Comparison of ENCODE assay signal across 39 cellular contexts in the genomic region with DNA sequence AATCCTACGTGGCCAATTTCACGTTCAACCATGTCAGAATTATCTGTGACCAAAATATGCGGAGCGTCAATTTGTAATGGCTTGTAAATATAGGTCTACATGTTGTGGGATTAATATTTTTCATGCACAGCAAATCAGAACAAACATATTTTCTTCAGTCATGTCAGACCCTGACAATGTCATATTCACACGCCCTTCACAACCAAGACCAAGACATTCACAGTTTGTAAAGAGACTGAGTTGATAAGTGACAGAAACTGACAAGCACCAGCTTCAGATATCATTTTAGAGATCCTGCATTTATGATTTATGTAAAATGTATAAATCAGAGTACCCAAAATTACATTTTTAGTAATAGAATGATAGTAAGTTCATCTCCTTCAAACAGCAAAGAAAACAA. TPM values are rescaled to one million over a fixed set of nuclear protein-coding genes. Genes with fewer than 3 reads are reported as not detected.
"Had no signal": no experiment of that assay in that cellular context is flagged by ENCODE, and none has a peak within 500 bp of the region (broad histone marks: within the 10 kb centered on the region; RNA-seq: fewer than 3 reads in every experiment).

No MANE protein-coding gene starts in this region.

- H3K4me3 ChIP-seq: adrenal gland, ascending aorta, body of pancreas, breast epithelium, cardiac muscle cell had no signal

- H3K27me3 ChIP-seq: adrenal gland, ascending aorta, body of pancreas, brain microvascular endothelial cell, breast epithelium, cardiac muscle cell had no signal

- H3K9me3 ChIP-seq: adrenal gland, ascending aorta, body of pancreas, breast epithelium had no signal

- H3K4me1 Mint-ChIP-seq: activated naive CD4-positive, alpha-beta T cell treated with anti-CD3 and anti-CD28 coated beads, Interleukin-2, amount 10 ng/mL, durations not matched to agents 7 days and 5 days; activated naive CD4-positive, alpha-beta T cell treated with anti-CD3 and anti-CD28 coated beads, Interleukin-2, amount 50 U/mL, for 24 hours; activated naive CD8-positive, alpha-beta T cell treated with anti-CD3 and anti-CD28 coated beads for 36 hours; activated naive CD8-positive, alpha-beta T cell treated with anti-CD3 and anti-CD28 coated beads, Interleukin-2, amount 10 ng/mL, durations not matched to agents 7 days and 5 days; activated naive CD8-positive, alpha-beta T cell treated with anti-CD3 and anti-CD28 coated beads, Interleukin-2, amount 50 U/mL, for 24 hours; activated T-helper 17 cell treated with anti-CD3 and anti-CD28 coated beads, Interleukin-2, amount 50 U/mL, for 72 hours; brain; central memory CD8-positive, alpha-beta T cell had no signal

- H3K4me3 Mint-ChIP-seq: activated naive CD4-positive, alpha-beta T cell treated with anti-CD3 and anti-CD28 coated beads for 36 hours; activated naive CD4-positive, alpha-beta T cell treated with anti-CD3 and anti-CD28 coated beads, Interleukin-2, amount 10 ng/mL, durations not matched to agents 7 days and 5 days; activated naive CD4-positive, alpha-beta T cell treated with anti-CD3 and anti-CD28 coated beads, Interleukin-2, amount 50 U/mL, for 24 hours; activated naive CD8-positive, alpha-beta T cell; activated naive CD8-positive, alpha-beta T cell treated with anti-CD3 and anti-CD28 coated beads for 36 hours; activated naive CD8-positive, alpha-beta T cell treated with anti-CD3 and anti-CD28 coated beads, Interleukin-2, amount 10 ng/mL, durations not matched to agents 7 days and 5 days; activated naive CD8-positive, alpha-beta T cell treated with anti-CD3 and anti-CD28 coated beads, Interleukin-2, amount 50 U/mL, for 24 hours; activated T-cell treated with anti-CD3 and anti-CD28 coated beads, Interleukin-2, amount 50 U/mL, for 24 hours; activated T-cell treated with anti-CD3 and anti-CD28 coated beads, Interleukin-2, amount 50 U/mL, for 4 hours; activated T-cell treated with anti-CD3 and anti-CD28 coated beads, Interleukin-2, amount 50 U/mL, for 72 hours; activated T-helper 1 cell treated with anti-CD3 and anti-CD28 coated beads, Interleukin-12 subunit alpha, Interleukin-12 subunit beta, Interleukin-2, Interleukin-4 antibody, amounts not matched to agents 30 ng/mL and 10 ng/mL and 1 ng/mL, durations not matched to agents 14 hours and 24 hours and 36 hours; activated T-helper 17 cell treated with anti-CD3 and anti-CD28 coated beads, Interleukin-2, amount 50 U/mL, for 72 hours; brain; central memory CD8-positive, alpha-beta T cell had no signal

- H3K27me3 Mint-ChIP-seq: activated naive CD4-positive, alpha-beta T cell treated with anti-CD3 and anti-CD28 coated beads, Interleukin-2, amount 10 ng/mL, durations not matched to agents 7 days and 5 days; activated naive CD4-positive, alpha-beta T cell treated with anti-CD3 and anti-CD28 coated beads, Interleukin-2, amount 50 U/mL, for 24 hours; activated naive CD8-positive, alpha-beta T cell; activated naive CD8-positive, alpha-beta T cell treated with anti-CD3 and anti-CD28 coated beads for 36 hours; activated naive CD8-positive, alpha-beta T cell treated with anti-CD3 and anti-CD28 coated beads, Interleukin-2, amount 10 ng/mL, durations not matched to agents 7 days and 5 days; activated naive CD8-positive, alpha-beta T cell treated with anti-CD3 and anti-CD28 coated beads, Interleukin-2, amount 50 U/mL, for 24 hours; activated T-cell treated with anti-CD3 and anti-CD28 coated beads, Interleukin-2, amount 50 U/mL, for 24 hours; activated T-helper 17 cell treated with anti-CD3 and anti-CD28 coated beads, Interleukin-2, amount 50 U/mL, for 72 hours; brain; central memory CD8-positive, alpha-beta T cell had no signal

- H3K27ac Mint-ChIP-seq: activated naive CD4-positive, alpha-beta T cell treated with anti-CD3 and anti-CD28 coated beads for 36 hours; activated naive CD4-positive, alpha-beta T cell treated with anti-CD3 and anti-CD28 coated beads, Interleukin-2, amount 10 ng/mL, durations not matched to agents 7 days and 5 days; activated naive CD4-positive, alpha-beta T cell treated with anti-CD3 and anti-CD28 coated beads, Interleukin-2, amount 50 U/mL, for 24 hours; activated naive CD4-positive, alpha-beta T cell treated with anti-CD3 and anti-CD28 coated beads, Interleukin-2, amount 50 U/mL, for 72 hours; activated naive CD8-positive, alpha-beta T cell; activated naive CD8-positive, alpha-beta T cell treated with anti-CD3 and anti-CD28 coated beads for 36 hours; activated naive CD8-positive, alpha-beta T cell treated with anti-CD3 and anti-CD28 coated beads, Interleukin-2, amount 10 ng/mL, durations not matched to agents 7 days and 5 days; activated naive CD8-positive, alpha-beta T cell treated with anti-CD3 and anti-CD28 coated beads, Interleukin-2, amount 50 U/mL, for 24 hours; activated T-cell treated with anti-CD3 and anti-CD28 coated beads, Interleukin-2, amount 50 U/mL, for 24 hours; activated T-cell treated with anti-CD3 and anti-CD28 coated beads, Interleukin-2, amount 50 U/mL, for 72 hours; activated T-helper 1 cell treated with anti-CD3 and anti-CD28 coated beads, Interleukin-12 subunit alpha, Interleukin-12 subunit beta, Interleukin-2, Interleukin-4 antibody, amounts not matched to agents 30 ng/mL and 10 ng/mL and 1 ng/mL, durations not matched to agents 14 hours and 24 hours and 36 hours; activated T-helper 17 cell treated with anti-CD3 and anti-CD28 coated beads, Interleukin-2, amount 50 U/mL, for 72 hours; activated T-helper 2 cell treated with anti-CD3 and anti-CD28 coated beads, Interferon-gamma antibody, Interleukin-2, Interleukin-4, amounts not matched to agents 10 μg/mL and 5 μg/mL and 100 μg/mL, durations not matched to agents 14 hours and 24 hours and 36 hours; brain had no signal

- H3K36me3 ChIP-seq: adrenal gland, ascending aorta, brain microvascular endothelial cell, breast epithelium, cardiac muscle cell had no signal

- H3K27ac ChIP-seq: adrenal gland, ascending aorta, body of pancreas, brain microvascular endothelial cell, breast epithelium, cardiac muscle cell had no signal

- FAIRE-seq: astrocyte, bronchial epithelial cell had no signal

- H3K9me3 Mint-ChIP-seq: activated naive CD4-positive, alpha-beta T cell treated with anti-CD3 and anti-CD28 coated beads for 36 hours; activated naive CD4-positive, alpha-beta T cell treated with anti-CD3 and anti-CD28 coated beads, Interleukin-2, amount 50 U/mL, for 24 hours; activated naive CD8-positive, alpha-beta T cell treated with anti-CD3 and anti-CD28 coated beads, Interleukin-2, amount 10 ng/mL, durations not matched to agents 7 days and 5 days; brain had no signal

- DNase-seq: activated effector memory CD4-positive, alpha-beta T cell treated with anti-CD3 and anti-CD28 coated beads, Interleukin-2, amount 50 U/mL, for 16 hours; activated effector memory CD4-positive, alpha-beta T cell treated with Interleukin-2 at 50 U/mL for 16 hours; activated gamma-delta T cell; activated gamma-delta T cell treated with Interleukin-2 at 50 U/mL for 16 hours; activated naive CD4-positive, alpha-beta T cell; activated naive CD4-positive, alpha-beta T cell treated with anti-CD3 and anti-CD28 coated beads for 36 hours; activated naive CD4-positive, alpha-beta T cell treated with anti-CD3 and anti-CD28 coated beads, Interleukin-2, amount 10 ng/mL, durations not matched to agents 7 days and 5 days; activated naive CD4-positive, alpha-beta T cell treated with anti-CD3 and anti-CD28 coated beads, Interleukin-2, amount 50 U/mL, for 16 hours; activated naive CD4-positive, alpha-beta T cell treated with Interleukin-2 at 50 U/mL for 16 hours; activated naive CD8-positive, alpha-beta T cell treated with anti-CD3 and anti-CD28 coated beads for 36 hours; activated naive CD8-positive, alpha-beta T cell treated with anti-CD3 and anti-CD28 coated beads, Interleukin-2, amount 10 ng/mL, durations not matched to agents 7 days and 5 days; activated naive CD8-positive, alpha-beta T cell treated with anti-CD3 and anti-CD28 coated beads, Interleukin-2, amount 50 U/mL, for 24 hours; activated T-cell treated with anti-CD3 and anti-CD28 coated beads, Interleukin-2, amount 50 U/mL, for 24 hours; activated T-cell treated with anti-CD3 and anti-CD28 coated beads, Interleukin-2, amount 50 U/mL, for 4 hours; activated T-cell treated with anti-CD3 and anti-CD28 coated beads, Interleukin-2, amount 50 U/mL, for 48 hours; activated T-cell treated with anti-CD3 and anti-CD28 coated beads, Interleukin-2, amount 50 U/mL, for 72 hours; adrenal gland; amniotic stem cell; amygdala; anterior cingulate cortex; aorta; body of pancreas; brain microvascular endothelial cell; caudate nucleus; central memory CD4-positive, alpha-beta T cell; cerebellar nuclear complex had no signal

- ATAC-seq: activated naive CD4-positive, alpha-beta T cell treated with anti-CD3 and anti-CD28 coated beads, Interleukin-2, amount 50 U/mL, for 72 hours; activated naive CD8-positive, alpha-beta T cell treated with anti-CD3 and anti-CD28 coated beads, Interleukin-2, amount 50 U/mL, for 24 hours; activated T-cell treated with anti-CD3 and anti-CD28 coated beads, Interleukin-2, amount 50 U/mL, for 4 hours; activated T-cell treated with anti-CD3 and anti-CD28 coated beads, Interleukin-2, amount 50 U/mL, for 72 hours; activated T-helper 17 cell treated with anti-CD3 and anti-CD28 coated beads, Interleukin-2, amount 50 U/mL, for 72 hours; body of pancreas had no signal

- H3K36me3 Mint-ChIP-seq: activated naive CD4-positive, alpha-beta T cell treated with anti-CD3 and anti-CD28 coated beads, Interleukin-2, amount 10 ng/mL, durations not matched to agents 7 days and 5 days; activated naive CD4-positive, alpha-beta T cell treated with anti-CD3 and anti-CD28 coated beads, Interleukin-2, amount 50 U/mL, for 24 hours; activated naive CD4-positive, alpha-beta T cell treated with anti-CD3 and anti-CD28 coated beads, Interleukin-2, amount 50 U/mL, for 72 hours; activated naive CD8-positive, alpha-beta T cell; activated naive CD8-positive, alpha-beta T cell treated with anti-CD3 and anti-CD28 coated beads for 36 hours; activated naive CD8-positive, alpha-beta T cell treated with anti-CD3 and anti-CD28 coated beads, Interleukin-2, amount 10 ng/mL, durations not matched to agents 7 days and 5 days; brain had no signal

RNA-seq across cellular contexts. Expression of a gene that starts 57.3 kb away (rescaled TPM):
- total RNA-seq: activated naive CD4-positive, alpha-beta T cell treated with anti-CD3 and anti-CD28 coated beads for 36 hours; activated T-cell treated with anti-CD3 and anti-CD28 coated beads, Interleukin-2, amount 50 U/mL, for 4 hours had no signal
